ENCODE assay signal across 8 cellular contexts in the genomic region with DNA sequence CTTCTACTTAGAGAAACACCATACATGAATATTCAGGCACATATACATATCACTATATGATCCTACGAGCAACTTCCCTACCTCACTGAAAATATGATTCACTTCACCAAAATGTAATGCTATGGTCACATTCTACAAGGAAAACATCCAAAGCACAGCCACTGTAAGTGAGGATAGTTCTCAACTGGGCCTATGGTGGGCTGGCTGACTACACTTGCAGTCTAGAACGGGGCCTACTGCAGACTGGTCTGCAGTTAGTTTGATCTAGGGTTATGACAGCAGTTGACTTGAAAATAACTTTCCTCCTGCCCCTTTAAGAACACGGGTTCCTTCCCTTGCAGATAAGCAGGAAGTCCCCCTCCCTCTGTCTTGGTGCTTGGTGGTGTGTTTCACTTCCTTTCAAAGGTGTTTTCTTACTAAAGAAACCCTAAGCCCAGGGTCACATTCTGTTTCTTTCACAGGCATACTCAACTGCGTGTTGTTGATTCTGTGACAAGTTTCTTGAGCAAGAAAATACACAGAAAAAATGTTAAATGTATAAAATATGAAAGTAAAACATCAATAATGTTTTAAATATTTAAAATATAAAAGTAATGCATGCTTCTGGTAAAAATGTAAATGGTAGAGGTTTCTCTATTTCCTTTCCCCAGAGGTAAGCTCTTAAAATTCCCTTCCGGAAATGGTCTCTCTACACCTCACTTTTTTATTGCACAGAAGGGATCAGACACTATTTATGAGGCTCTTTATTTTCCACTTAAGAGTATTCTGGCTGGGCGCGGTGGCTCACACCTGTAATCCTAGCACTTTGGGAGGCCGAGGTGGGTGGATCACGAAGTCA. TPM values are rescaled to one million over a fixed set of nuclear protein-coding genes. Genes with fewer than 3 reads are reported as not detected.
DNase-seq lines count a peak whose midpoint lies in the region; ATAC-seq, FAIRE-seq and TF ChIP-seq lines count a peak whose summit lies in the region.

No MANE protein-coding gene starts in this region.

- H3K27me3 ChIP-seq in GM23338 (ENCODE audit: insufficient read depth) (no peaks in the 10 kb centered on the region), KMS-11 (ENCODE audit: insufficient read depth, low read depth) (no peaks in the 10 kb centered on the region), esophagus muscularis mucosa (no peaks in the 10 kb centered on the region), pancreas (no peaks in the 10 kb centered on the region)

- no peak overlapping the region for H3K27ac ChIP-seq in GM23338 (ENCODE audit: low read depth)
- peak overlapping the region; percentile 96 for H3K27ac ChIP-seq in KMS-11
- H3K27ac ChIP-seq in esophagus muscularis mucosa (replicated peaks in 1 of 4) = peak overlapping the region; percentile 38 to 71 (median 58)
- peak overlapping the region in 2 of 4 donors; percentile 43 to 69 for H3K27ac ChIP-seq in pancreas

- WGBS in esophagus muscularis mucosa = 68% methylated on average over 9 of the region's 9 CpGs
- 72 to 76% methylated on average over 9 of the region's 9 CpGs for WGBS in pancreas, 2 donors

- peak; percentile 41 for DNase-seq in GM23338 (ENCODE audit: low spot score)
- DNase-seq in activated CD4-positive, CD25-positive, alpha-beta regulatory T cell treated with anti-CD3 and anti-CD28 coated beads, Interleukin-2, amount 50 U/mL, for 16 hours (ENCODE audit: low read depth, low spot score) = peak; percentile 47
- no peak for DNase-seq in esophagus muscularis mucosa (ENCODE audit: extremely low spot score)
- no peak for DNase-seq in pancreas
- DNase-seq in frontal cortex (ENCODE audit: low spot score in 2 of 2) = no peak
- no peak for DNase-seq in D341Med (ENCODE audit: low spot score)

- peak overlapping the region; percentile 66 for H3K9ac ChIP-seq in KMS-11

- H3K27ac Mint-ChIP-seq in GM23338 = no peak overlapping the region

- peaks cover 4% of the 10 kb centered on the region; the same call in 2 of the 3 replicates for H3K36me3 Mint-ChIP-seq in GM23338 (ENCODE audit: low read depth)

- H3K9me3 ChIP-seq in esophagus muscularis mucosa (no peaks in the 10 kb centered on the region), pancreas (no peaks in the 10 kb centered on the region)

- intact Hi-C loops in esophagus muscularis mucosa (cut with DNase I) = no loop called here
- intact Hi-C loops in pancreas (cut with DNase I) = loop anchor here in 2 of 3 donors (10.0 kb wide), 2 partner anchors 528 to 538 kb away; no protein-coding TSS in a partner anchor

- H2AFZ ChIP-seq in GM23338 (no peak overlapping the region), KMS-11 (ENCODE audit: low read depth) (peak overlapping the region; percentile 59; the same call in 1 of the 2 replicates)

- no peak overlapping the region for H3K4me2 ChIP-seq in GM23338
- H3K4me2 ChIP-seq in KMS-11 = peak overlapping the region; percentile 74

- H3K4me3 ChIP-seq in GM23338 (no peak overlapping the region), KMS-11 (IDR thresholded peaks at IDR 0.05; ENCODE audit: insufficient read depth, low read depth, low read length) (no peak overlapping the region), esophagus muscularis mucosa (peak overlapping the region in 1 of 4 donors; percentile 7), pancreas (no peak overlapping the region)

- FAIRE-seq in pancreas (lab: Jason Lieb, UNC) (peak; percentile 90), frontal cortex (lab: Jason Lieb, UNC) (no peak)

- TF ChIP-seq EP300 in esophagus muscularis mucosa (IDR thresholded peaks at IDR 0.05) = no peak

- H3K4me3 Mint-ChIP-seq in GM23338 = no peak overlapping the region

- no peaks in the 10 kb centered on the region for H3K9me2 ChIP-seq in GM23338 (ENCODE audit: insufficient read depth)

- H3K27me3 Mint-ChIP-seq in GM23338 (ENCODE audit: insufficient read depth, low read depth, poor library complexity) = peaks cover 4% of the 10 kb centered on the region

- H3K4me1 Mint-ChIP-seq in GM23338 = no peaks in the 10 kb centered on the region

- no peaks in the 10 kb centered on the region for H3F3A ChIP-seq in GM23338 (replicated peaks; ENCODE audit: low read depth)

- no peaks in the 10 kb centered on the region for H4K20me1 ChIP-seq in GM23338 (replicated peaks; ENCODE audit: insufficient read depth)
- H4K20me1 ChIP-seq in KMS-11 (ENCODE audit: insufficient read depth) = no peaks in the 10 kb centered on the region

- TF ChIP-seq CTCF in GM23338 (conservative IDR thresholded peaks at IDR 0.05; ENCODE audit: low read depth in 2 of 2) = no peak
- no peak for TF ChIP-seq CTCF in KMS-11 (conservative IDR thresholded peaks at IDR 0.05; ENCODE audit: low read depth, low read length)
- TF ChIP-seq CTCF in esophagus muscularis mucosa (IDR thresholded peaks at IDR 0.05) = no peak
- TF ChIP-seq CTCF in pancreas (IDR thresholded peaks at IDR 0.05) = no peak

- H3K36me3 ChIP-seq in GM23338 (ENCODE audit: insufficient read depth) = no peaks in the 10 kb centered on the region
- no peaks in the 10 kb centered on the region for H3K36me3 ChIP-seq in KMS-11 (ENCODE audit: insufficient read depth)
- no peaks in the 10 kb centered on the region for H3K36me3 ChIP-seq in esophagus muscularis mucosa
- no peaks in the 10 kb centered on the region for H3K36me3 ChIP-seq in pancreas

- H3K9me3 Mint-ChIP-seq in GM23338 = peaks cover 7% of the 10 kb centered on the region; the same call in 2 of the 3 replicates

- no peaks in the 10 kb centered on the region for H3K79me2 ChIP-seq in GM23338 (replicated peaks; ENCODE audit: insufficient read depth)
- no peaks in the 10 kb centered on the region for H3K79me2 ChIP-seq in KMS-11 (ENCODE audit: insufficient read depth, low read depth)

- ATAC-seq in GM18498 (IDR thresholded peaks at IDR 0.05; ENCODE audit: unreplicated experiment) = peak; percentile 70
- no peak for ATAC-seq in GM23338
- peak in 3 of 4 donors; percentile 66 to 80 (median 68) for ATAC-seq in pancreas

- H3K4me1 ChIP-seq in GM23338 (ENCODE audit: insufficient read depth) (no peaks in the 10 kb centered on the region; the same call in 1 of the 2 replicates), KMS-11 (ENCODE audit: low read depth, poor library complexity, severe bottlenecking) (peaks cover 49% of the 10 kb centered on the region), esophagus muscularis mucosa (peaks cover 9 to 13% (median 11%) of the 10 kb centered on the region in 4 donors), pancreas (peaks cover 0 to 8% (median 0%) of the 10 kb centered on the region in 3 donors)

- TF ChIP-seq POLR2A in esophagus muscularis mucosa (IDR thresholded peaks at IDR 0.05; ENCODE audit: low read depth) = no peak

TF ChIP-seq in GM23338, 12 proteins besides CTCF, POLR2A, EP300 and RAD21 (continues in another document):
- TF ChIP-seq ZNF114 (CRISPR knock-in tag; IDR thresholded peaks at IDR 0.05) (no peak), NANOG (IDR thresholded peaks at IDR 0.05; ENCODE audit: borderline replicate concordance) (no peak)

RNA-seq across cellular contexts. Expression of a gene that starts 18.0 kb away (rescaled TPM):
- 999 and 1,367 TPM in 2 replicates for total RNA-seq in GM23338 (2014; rRNA removed; shearing (Covaris generic))
- polyA plus RNA-seq in GM23338 (2016; fragmentation: Nextera tagmentation; extraction: Ambion mirVana) = 6,191 and 6,226 TPM in 2 replicates
- total RNA-seq in esophagus muscularis mucosa = 1,000 to 10,000 TPM; 3,072 to 3,725 (median 3,326) TPM
- 1,000 to 10,000 TPM in 2 of 6 donors, 100 to 1,000 TPM in 4; 460 to 1,697 (median 685) TPM for total RNA-seq in pancreas
- 1,000 to 10,000 TPM; 2,074 to 2,276 TPM for polyA plus RNA-seq in pancreas
- total RNA-seq in frontal cortex = 5,673 TPM

RNA-seq across cellular contexts. Expression of a gene that starts 50.5 kb away (rescaled TPM):
- total RNA-seq in GM23338 (2014; rRNA removed; shearing (Covaris generic)) = not detected in 2 replicates
- polyA plus RNA-seq in GM23338 (2016; fragmentation: Nextera tagmentation; extraction: Ambion mirVana) = not detected in 2 replicates
- total RNA-seq in esophagus muscularis mucosa = 1 to 10 TPM in 3 of 4 donors, under 1 TPM in 1; 0.34 to 4.3 (median 1.8) TPM
- total RNA-seq in pancreas = 1 to 10 TPM in 2 of 6 donors, under 1 TPM in 4; 0.05 to 2.0 (median 0.47) TPM
- under 1 TPM; 0.04 to 0.05 TPM for polyA plus RNA-seq in pancreas
- under 0.01 TPM for total RNA-seq in frontal cortex

Comparison
In these comparisons a context has a peak if more than half of its experiments do, and no peak if none do; other contexts are left out.
1. DNase-seq: peak in GM23338 (single experiment) and activated CD4-positive, CD25-positive, alpha-beta regulatory T cell treated with anti-CD3 and anti-CD28 coated beads, Interleukin-2, amount 50 U/mL, for 16 hours (single experiment); none in esophagus muscularis mucosa (single experiment), pancreas (0 of 6), frontal cortex (0 of 2) and D341Med (single experiment).